In the genomic region with DNA sequence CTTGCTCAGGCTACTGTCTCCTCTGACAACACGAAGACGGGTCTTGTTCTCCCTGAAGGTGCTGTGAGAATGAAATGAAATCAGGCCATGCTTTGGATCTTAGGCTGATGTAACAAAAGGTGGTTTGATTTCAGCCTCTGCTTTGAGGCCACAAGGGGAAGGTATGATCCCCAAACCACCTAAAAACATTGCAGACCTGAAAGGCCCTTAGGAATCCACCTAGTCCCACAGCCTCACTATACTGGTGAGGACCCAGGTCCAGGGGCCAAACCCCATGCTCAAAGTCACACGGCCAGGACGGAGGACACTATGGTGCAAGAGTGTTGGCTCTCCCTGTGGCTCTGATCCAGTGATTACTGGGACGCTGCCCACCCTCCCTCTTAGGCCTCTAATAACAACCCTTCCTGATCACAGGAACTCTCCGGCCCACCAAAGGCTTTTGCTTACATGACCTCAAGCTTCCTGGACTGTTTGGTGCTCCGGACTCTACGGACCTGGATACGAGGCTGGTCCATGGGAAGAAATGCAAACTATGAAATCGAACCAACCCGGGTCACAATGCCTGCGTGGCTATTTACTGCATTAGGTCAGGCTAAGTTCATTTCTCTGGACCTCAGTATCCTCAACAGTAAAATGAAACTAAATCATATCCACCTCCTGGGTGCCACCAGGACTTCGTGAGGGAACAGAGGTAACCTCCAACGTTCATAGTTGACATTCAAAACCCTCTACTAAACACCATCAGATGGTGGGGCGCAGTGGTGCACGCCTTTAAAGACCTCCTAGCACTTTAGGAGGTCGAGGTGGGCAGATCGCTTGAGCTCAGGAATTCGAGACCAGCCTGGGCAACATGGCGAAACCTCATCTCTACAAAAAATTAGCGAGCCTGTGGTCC, we compare ENCODE assay signal across 8 cellular contexts. TPM values are rescaled to one million over a fixed set of nuclear protein-coding genes. Genes with fewer than 3 reads are reported as not detected.
DNase-seq lines count a peak whose midpoint lies in the region; ATAC-seq and TF ChIP-seq lines count a peak whose summit lies in the region.

No MANE protein-coding gene starts in this region.

- TF ChIP-seq CTCF in nephron (IDR thresholded peaks at IDR 0.05; ENCODE audit: unreplicated experiment in 3 of 3): no peak

- H3K4me1 Mint-ChIP-seq in CD4-positive, alpha-beta memory T cell: peaks cover 46 to 60% (median 53%) of the 10 kb centered on the region in 4 donors
- H3K4me1 Mint-ChIP-seq in effector memory CD8-positive, alpha-beta T cell (ENCODE audit: low read depth in 2 of 2): peaks cover 47 to 58% of the 10 kb centered on the region in 2 donors
- peaks cover 4% of the 10 kb centered on the region for H3K4me1 Mint-ChIP-seq in nephron

- H3K4me1 ChIP-seq in CD4-positive, alpha-beta memory T cell (ENCODE audit: insufficient read depth, low read length): peaks cover 57% of the 10 kb centered on the region
- peaks cover 2% of the 10 kb centered on the region for H3K4me1 ChIP-seq in NT2/D1 (ENCODE audit: insufficient read depth, insufficient read length)

- ATAC-seq in effector memory CD8-positive, alpha-beta T cell (replicated peaks): no peak
- no peak for ATAC-seq in GM19324 (IDR thresholded peaks at IDR 0.05; ENCODE audit: low FRiP score, unreplicated experiment)
- no peak for ATAC-seq in GM21367 (IDR thresholded peaks at IDR 0.05; ENCODE audit: unreplicated experiment)

- H3K36me3 Mint-ChIP-seq in CD4-positive, alpha-beta memory T cell: peaks cover 12 to 36% of the 10 kb centered on the region in 2 donors
- peaks cover 27% of the 10 kb centered on the region for H3K36me3 Mint-ChIP-seq in effector memory CD8-positive, alpha-beta T cell (ENCODE audit: insufficient read depth)
- H3K36me3 Mint-ChIP-seq in nephron (ENCODE audit: low read depth): peaks cover 15% of the 10 kb centered on the region

- intact Hi-C loops in CD4-positive, alpha-beta memory T cell (cut with micrococcal nuclease): no loop called here

- peak overlapping the region; percentile 80 to 97 (median 90) for H3K4me3 Mint-ChIP-seq in CD4-positive, alpha-beta memory T cell
- peak overlapping the region; percentile 85 to 86 for H3K4me3 Mint-ChIP-seq in effector memory CD8-positive, alpha-beta T cell
- H3K4me3 Mint-ChIP-seq in nephron: peak overlapping the region; percentile 90 to 98 (median 92)

- no peaks in the 10 kb centered on the region for H3K27me3 ChIP-seq in CD4-positive, alpha-beta memory T cell (ENCODE audit: insufficient read depth, low read length)
- peaks cover 49% of the 10 kb centered on the region for H3K27me3 ChIP-seq in NT2/D1 (ENCODE audit: insufficient read depth, insufficient read length)

- no peaks in the 10 kb centered on the region for H3K27me3 Mint-ChIP-seq in CD4-positive, alpha-beta memory T cell
- H3K27me3 Mint-ChIP-seq in effector memory CD8-positive, alpha-beta T cell: no peaks in the 10 kb centered on the region
- peaks cover 4% of the 10 kb centered on the region for H3K27me3 Mint-ChIP-seq in nephron (ENCODE audit: low read depth)

- H3K4me3 ChIP-seq in CD4-positive, alpha-beta memory T cell (ENCODE audit: low read length in 2 of 2): peak overlapping the region; percentile 79 to 91
- no peak overlapping the region for H3K4me3 ChIP-seq in NT2/D1 (ENCODE audit: insufficient read length, low read depth)

- H3K36me3 ChIP-seq in CD4-positive, alpha-beta memory T cell (ENCODE audit: insufficient read depth, low read length): peaks cover 7% of the 10 kb centered on the region
- H3K36me3 ChIP-seq in NT2/D1 (ENCODE audit: insufficient read depth, insufficient read length, low read length): peaks cover 6% of the 10 kb centered on the region

- CTCF ChIA-PET in CD4-positive, alpha-beta memory T cell (lab: Charles Lee; ENCODE audit: partially characterized antibody): interaction anchor here (1.2 to 2.5 kb wide), 4 partner anchors 22 to 93 kb away, joined by 3 to 11 read pairs (median 4); a partner anchor contains a TSS

- DNase-seq in CD4-positive, alpha-beta memory T cell: no peak
- DNase-seq in NT2/D1 (ENCODE audit: low read depth, low spot score) (no peak), H4 (ENCODE audit: low spot score) (no peak), activated gamma-delta T cell treated with Interleukin-2 at 50 U/mL for 16 hours (no peak)
- no peak for DNase-seq in effector memory CD8-positive, alpha-beta T cell

- peaks cover 0 to 2% (median under 1%) of the 10 kb centered on the region in 8 donors for H3K9me3 Mint-ChIP-seq in CD4-positive, alpha-beta memory T cell
- no peaks in the 10 kb centered on the region for H3K9me3 Mint-ChIP-seq in effector memory CD8-positive, alpha-beta T cell
- peaks cover 2% of the 10 kb centered on the region for H3K9me3 Mint-ChIP-seq in nephron

- peak overlapping the region; percentile 85 for H3K27ac ChIP-seq in CD4-positive, alpha-beta memory T cell (ENCODE audit: low read depth, low read length)

- peak overlapping the region; percentile 78 to 94 (median 91) for H3K27ac Mint-ChIP-seq in CD4-positive, alpha-beta memory T cell
- H3K27ac Mint-ChIP-seq in effector memory CD8-positive, alpha-beta T cell: peak overlapping the region; percentile 83 to 85
- no peak overlapping the region for H3K27ac Mint-ChIP-seq in nephron

- peak overlapping the region; percentile 8 for H3K9ac ChIP-seq in NT2/D1 (ENCODE audit: insufficient read length, low read depth)

- POLR2A ChIA-PET in CD4-positive, alpha-beta memory T cell (lab: Charles Lee; ENCODE audit: partially characterized antibody): interaction anchor here (0.9 to 2.4 kb wide), 2 partner anchors 10 to 48 kb away, joined by 3 to 14 read pairs; a partner anchor contains a TSS

- no peaks in the 10 kb centered on the region for H3K9me3 ChIP-seq in CD4-positive, alpha-beta memory T cell (ENCODE audit: control insufficient read depth in 1 of 2, low read length in 2 of 2)
- H3K9me3 ChIP-seq in NT2/D1 (ENCODE audit: insufficient read depth, low read length): peaks cover 4% of the 10 kb centered on the region; the same call in 1 of the 2 replicates

RNA-seq across cellular contexts. Expression of a gene that starts 1.5 kb away (rescaled TPM):
- total RNA-seq in CD4-positive, alpha-beta memory T cell: 10 to 100 TPM; 58.4 to 62.7 TPM
- polyA plus RNA-seq in CD4-positive, alpha-beta memory T cell: 1 to 10 TPM; 2.9 to 8.3 TPM
- total RNA-seq in H4 (2014; rRNA removed; shearing (Covaris generic)): 23.8 and 25.9 TPM in 2 replicates

RNA-seq across cellular contexts. Expression of a gene that starts 48.5 kb away (rescaled TPM):
- total RNA-seq in CD4-positive, alpha-beta memory T cell: 10 to 100 TPM; 19.1 to 19.6 TPM
- 10 to 100 TPM; 14.4 to 15.3 TPM for polyA plus RNA-seq in CD4-positive, alpha-beta memory T cell
- 20.2 and 23.0 TPM in 2 replicates for total RNA-seq in H4 (2014; rRNA removed; shearing (Covaris generic))

Comparison
In these comparisons a context has a peak if more than half of its experiments do, and no peak if none do; other contexts are left out.
1. H3K27ac Mint-ChIP-seq: peak in CD4-positive, alpha-beta memory T cell (7 of 7) and effector memory CD8-positive, alpha-beta T cell (2 of 2); none in nephron (0 of 3).
2. Peak in every context shown above with its lines, with median percentiles within 50 percentile points of each other: H3K4me3 Mint-ChIP-seq.